22 cellular contexts compared by ENCODE assay signal in genomic region chr14:82501554-82501953, GRCh38.
"Had no signal": no experiment of that assay in that cellular context is flagged by ENCODE, and none has a peak within 500 bp of the region (broad histone marks: within the 10 kb centered on the region; RNA-seq: fewer than 3 reads in every experiment).

No MANE protein-coding gene starts in this region.

- H3K9me3 ChIP-seq: heart left ventricle, neutrophil, sigmoid colon, testis, upper lobe of left lung had no signal

- ATAC-seq: activated CD4-positive, alpha-beta T cell treated with anti-CD3 and anti-CD28 coated beads for 36 hours; heart left ventricle; natural killer cell treated with Interleukin-12 subunit alpha and Interleukin-12 subunit beta and Interleukin-15 and Interleukin-18, amount 100 ng/mL, for 72 hours; stimulated activated memory B cell treated with anti-CD40 and anti-IgM and Interleukin-4, amounts not matched to agents 10 μg/mL and 1 μg/mL and 100 μg/mL, for 72 hours; WTC11 had no signal

- H3K4me3 ChIP-seq: heart left ventricle, lung, sigmoid colon, spleen, testis, upper lobe of left lung had no signal

- H2AFZ ChIP-seq: parathyroid adenoma had no signal

- H3K27me3 ChIP-seq: neutrophil, sigmoid colon, spleen, testis, upper lobe of left lung had no signal

- H3K4me1 ChIP-seq: heart left ventricle, parathyroid adenoma, spleen, testis, upper lobe of left lung had no signal

- H3K36me3 ChIP-seq: heart left ventricle, neutrophil, sigmoid colon, spleen, upper lobe of left lung had no signal

- DNase-seq: activated CD4-positive, alpha-beta T cell treated with anti-CD3 and anti-CD28 coated beads for 36 hours; activated CD4-positive, alpha-beta T cell treated with anti-CD3 and anti-CD28 coated beads, Interleukin-2, amount 50 U/mL, for 48 hours; activated gamma-delta T cell; cerebellar nuclear complex; cortex of kidney; erythroblast; heart left ventricle; immature natural killer cell; sigmoid colon; spleen; stimulated activated CD4-positive, alpha-beta T cell treated with anti-CD3 and anti-CD28 coated beads, Interleukin-4, amount 100 ng/mL, for 4 hours; T-helper 2 cell; testis; upper lobe of left lung had no signal

- H3K27ac ChIP-seq: heart left ventricle, neutrophil, parathyroid adenoma, spleen, testis, upper lobe of left lung had no signal

- H3K9ac ChIP-seq: parathyroid adenoma had no signal

- H3K79me2 ChIP-seq: parathyroid adenoma had no signal

- FAIRE-seq: astrocyte, bronchial epithelial cell had no signal
